ENCODE assay signal across 9 cellular contexts in genomic region chr1:24321150-24321549, GRCh38. TPM values are rescaled to one million over a fixed set of nuclear protein-coding genes. Genes with fewer than 3 reads are reported as not detected.
DNase-seq lines count a peak whose midpoint lies in the region; ATAC-seq, FAIRE-seq and TF ChIP-seq lines count a peak whose summit lies in the region.
"Had no signal": no experiment of that assay in that cellular context is flagged by ENCODE, and none has a peak within 500 bp of the region (broad histone marks: within the 10 kb centered on the region; RNA-seq: fewer than 3 reads in every experiment).

No MANE protein-coding gene starts in this region.

- no peaks in the 10 kb centered on the region for H3K27me3 ChIP-seq in effector memory CD4-positive, alpha-beta T cell (replicated peaks; ENCODE audit: control insufficient read depth, insufficient read depth, low read length, poor library complexity, severe bottlenecking)
- H3K27me3 ChIP-seq in neural progenitor cell = peaks cover 82% of the 10 kb centered on the region

- H4K20me1 ChIP-seq in OCI-LY7 (ENCODE audit: insufficient read depth, low read length) (no peaks in the 10 kb centered on the region), neural progenitor cell (ENCODE audit: low read depth) (no peaks in the 10 kb centered on the region)

- H2AFZ ChIP-seq in OCI-LY7 (ENCODE audit: low read length) (peak overlapping the region; percentile 79), neural progenitor cell (replicated peaks) (no peak overlapping the region)

- BruUV-seq in OCI-LY7 (replicated peaks; lab: Mats Ljungman, UMichigan) = no TSS peak

- H3K9me3 Mint-ChIP-seq in neural progenitor cell = peaks cover 2% of the 10 kb centered on the region

- no peaks in the 10 kb centered on the region for H3K36me3 ChIP-seq in ES-I3 (ENCODE audit: insufficient read depth, low read length)
- H3K36me3 ChIP-seq in OCI-LY7 (ENCODE audit: insufficient read depth, low read length) = no peaks in the 10 kb centered on the region
- H3K36me3 ChIP-seq in effector memory CD4-positive, alpha-beta T cell (ENCODE audit: control insufficient read depth, insufficient read depth, low read length) = no peaks in the 10 kb centered on the region
- H3K36me3 ChIP-seq in neural progenitor cell = no peaks in the 10 kb centered on the region

- FAIRE-seq in GM19239 (lab: Jason Lieb, UNC) = no peak

- TF ChIP-seq CTCF in OCI-LY7 (conservative IDR thresholded peaks at IDR 0.05; ENCODE audit: low read length) (peak; percentile 45; the same call in 1 of the 2 replicates), neural progenitor cell (IDR thresholded peaks at IDR 0.05) (no peak)

- ATAC-seq in GM21825 (IDR thresholded peaks at IDR 0.05; ENCODE audit: unreplicated experiment) = no peak

- H3K9ac ChIP-seq in ES-I3 (ENCODE audit: low read depth, low read length) (peak overlapping the region; percentile 77; the same call in 1 of the 2 replicates), neural progenitor cell (no peak overlapping the region)

- peak overlapping the region; percentile 65 for H3K4me3 Mint-ChIP-seq in neural progenitor cell

- CTCF ChIA-PET in OCI-LY7 (lab: Charles Lee; ENCODE audit: unreplicated experiment) = interaction anchor here (0.6 kb wide), 1 partner anchor 334 kb away, joined by 3 read pairs; no protein-coding TSS in a partner anchor

- no peaks in the 10 kb centered on the region for H3K79me2 ChIP-seq in OCI-LY7 (ENCODE audit: insufficient read depth, low read depth, low read length)
- H3K79me2 ChIP-seq in neural progenitor cell (ENCODE audit: low read depth) = no peaks in the 10 kb centered on the region

- H3K27ac Mint-ChIP-seq in neural progenitor cell = no peak overlapping the region

- H3K36me3 Mint-ChIP-seq in neural progenitor cell = no peaks in the 10 kb centered on the region

- H3K4me2 ChIP-seq in OCI-LY7 (ENCODE audit: low read length) (peak overlapping the region; percentile 85), neural progenitor cell (peak overlapping the region; percentile 83)

- H3K4me3 ChIP-seq in OCI-LY7 (ENCODE audit: low read depth, low read length, poor library complexity, severe bottlenecking) (peak overlapping the region; percentile 67), neural progenitor cell (no peak overlapping the region)
- H3K4me3 ChIP-seq in effector memory CD4-positive, alpha-beta T cell (ENCODE audit: insufficient read depth, low read depth, low read length, poor library complexity, severe bottlenecking) = peak overlapping the region; percentile 49

- POLR2A ChIA-PET in OCI-LY7 (lab: Charles Lee) = no interaction called here

- intact Hi-C loops in OCI-LY7 (cut with micrococcal nuclease; ENCODE audit: unreplicated experiment) = loop anchor here (5.0 kb wide), 1 partner anchor 119 kb away; no protein-coding TSS in a partner anchor

- H3K9me2 ChIP-seq in OCI-LY7 (ENCODE audit: insufficient read depth, low read length) = no peaks in the 10 kb centered on the region

- H3K27me3 Mint-ChIP-seq in neural progenitor cell (ENCODE audit: insufficient read depth, low read depth) = peaks cover 52% of the 10 kb centered on the region

- peaks cover 45% of the 10 kb centered on the region for H3F3A ChIP-seq in neural progenitor cell (ENCODE audit: low read depth)

- no peak overlapping the region for H3K27ac ChIP-seq in OCI-LY7 (ENCODE audit: low read depth, low read length, poor library complexity, severe bottlenecking)
- no peak overlapping the region for H3K27ac ChIP-seq in effector memory CD4-positive, alpha-beta T cell (ENCODE audit: insufficient read depth, low read length, poor library complexity, severe bottlenecking)
- H3K27ac ChIP-seq in neural progenitor cell = no peak overlapping the region

- H3K4me1 ChIP-seq in ES-I3 (ENCODE audit: insufficient read depth, low read length) (peaks cover 43% of the 10 kb centered on the region), OCI-LY7 (ENCODE audit: insufficient read depth, low read length, poor library complexity, severe bottlenecking) (peaks cover 42% of the 10 kb centered on the region), neural progenitor cell (peaks cover 31% of the 10 kb centered on the region)
- H3K4me1 ChIP-seq in effector memory CD4-positive, alpha-beta T cell (ENCODE audit: control insufficient read depth, insufficient read depth, low read length, poor library complexity, severe bottlenecking) = peaks cover 45% of the 10 kb centered on the region

- H3K9me3 ChIP-seq in ES-I3 (ENCODE audit: control insufficient read depth, insufficient read depth, low read length) = no peaks in the 10 kb centered on the region
- no peaks in the 10 kb centered on the region for H3K9me3 ChIP-seq in OCI-LY7 (ENCODE audit: low read length)
- H3K9me3 ChIP-seq in effector memory CD4-positive, alpha-beta T cell (ENCODE audit: control insufficient read depth, low read length) = no peaks in the 10 kb centered on the region
- no peaks in the 10 kb centered on the region for H3K9me3 ChIP-seq in neural progenitor cell (ENCODE audit: low read depth)
- H3K9me3 ChIP-seq: mucosa of descending colon had no signal

- DNase-seq in OCI-LY7 (ENCODE audit: low spot score) (no peak), neural progenitor cell (ENCODE audit: low spot score) (no peak), GM19239 (ENCODE audit: insufficient read length, low spot score) (no peak), NCI-H226 (no peak)
- DNase-seq in effector memory CD4-positive, alpha-beta T cell = no peak
- DNase-seq in stimulated activated CD8-positive, alpha-beta memory T cell treated with anti-CD3 and anti-CD28 coated beads, Interleukin-4, amount 100 ng/mL, for 48 hours = no peak

- H3K4me1 Mint-ChIP-seq in neural progenitor cell = peaks cover 49% of the 10 kb centered on the region

RNA-seq across cellular contexts. Expression of gene GRHL3, which starts 2.0 kb away (rescaled TPM):
- 0.09 TPM in 1 of 2 replicates, not detected in the other for total RNA-seq in OCI-LY7 (2014; rRNA removed; shearing (Covaris generic))
- total RNA-seq in OCI-LY7 (2022) (0.35 and 0.65 TPM in 2 replicates), neural progenitor cell (ENCODE audit: low replicate concordance) (1.1 and 1.5 TPM in 2 replicates)
